Comparison of ENCODE assay signal across 7 cellular contexts in genomic region chr12:122367632-122368031, GRCh38. TPM values are rescaled to one million over a fixed set of nuclear protein-coding genes. Genes with fewer than 3 reads are reported as not detected.
DNase-seq lines count a peak whose midpoint lies in the region; ATAC-seq and TF ChIP-seq lines count a peak whose summit lies in the region.
"Not testable (repeated sequence)": the region's sequence is repeated elsewhere in the genome, so short reads cannot be mapped to it uniquely, and the experiment has no call there.

No MANE protein-coding gene starts in this region.

- H3T11ph ChIP-seq in H9 (ENCODE audit: low read length), result not testable (repeated sequence)

- H4K20me1 ChIP-seq in H9 (ENCODE audit: control insufficient read depth, insufficient read depth, insufficient read length); fibroblast of lung (ENCODE audit: control insufficient read depth, extremely low read depth, insufficient read depth, low read length): not testable (repeated sequence)

- H3K9me3 Mint-ChIP-seq in H9; brain; stimulated activated naive CD8-positive, alpha-beta T cell treated with anti-CD3 and anti-CD28 coated beads, Interleukin-15, amount 100 ng/mL, for 72 hours: not testable (repeated sequence)

- not testable (repeated sequence) for H3K4me1 ChIP-seq in H9 (ENCODE audit: insufficient read depth, low read length); prostate gland (replicated peaks)
- H3K4me1 ChIP-seq in SJSA1 (replicated peaks) (peaks cover 45% of the 10 kb centered on the region), fibroblast of lung (ENCODE audit: control insufficient read depth, extremely low read depth, insufficient read depth, low read length) (peaks cover 20% of the 10 kb centered on the region), mesenchymal stem cell (ENCODE audit: control insufficient read depth, insufficient read depth, low read depth, low read length) (peaks cover 14% of the 10 kb centered on the region)

- not testable (repeated sequence) for H4K8ac ChIP-seq in H9 (replicated peaks; ENCODE audit: insufficient read length, low read depth, low read length)
- H4K8ac ChIP-seq in mesenchymal stem cell (ENCODE audit: low read length), result peak overlapping the region; percentile 69

- H3K4me1 Mint-ChIP-seq in H9 (peaks cover 8 to 11% of the 10 kb centered on the region in 2 experiments), brain (peaks cover 28% of the 10 kb centered on the region)
- peaks cover 22% of the 10 kb centered on the region for H3K4me1 Mint-ChIP-seq in stimulated activated naive CD8-positive, alpha-beta T cell treated with anti-CD3 and anti-CD28 coated beads, Interleukin-15, amount 100 ng/mL, for 72 hours

- H2BK120ac ChIP-seq in H9 (ENCODE audit: low read depth, low read length, poor library complexity, severe bottlenecking), result not testable (repeated sequence)
- peak overlapping the region; percentile 54 for H2BK120ac ChIP-seq in mesenchymal stem cell (ENCODE audit: low read depth, low read length)

- not testable (repeated sequence) for H3K79me2 ChIP-seq in H9 (ENCODE audit: insufficient read depth, low read length)
- peaks cover 34% of the 10 kb centered on the region for H3K79me2 ChIP-seq in fibroblast of lung (ENCODE audit: control insufficient read depth, insufficient read depth, low read length)

- H3K27ac Mint-ChIP-seq in H9 (peak overlapping the region; percentile 48 to 95 (median 93); a peak in 4 of 7 replicates), brain (peak overlapping the region in 3 of 5 experiments; percentile 89 to 93 (median 92))
- H3K27ac Mint-ChIP-seq in stimulated activated naive CD8-positive, alpha-beta T cell treated with anti-CD3 and anti-CD28 coated beads, Interleukin-15, amount 100 ng/mL, for 72 hours, result peak overlapping the region; percentile 65 to 83

- not testable (repeated sequence) for H3K4me3 ChIP-seq in SJSA1; fibroblast of lung (replicated peaks in 1 of 4; ENCODE audit: control extremely low read depth in 1 of 4, insufficient read depth in 1 of 4, low read depth in 3 of 4, low read length in 4 of 4); mesenchymal stem cell (ENCODE audit: insufficient read depth in 1 of 2, low read depth in 1 of 2, low read length in 2 of 2); prostate gland

- H3K18ac ChIP-seq in H9 (ENCODE audit: insufficient read length, low read depth, low read length), result not testable (repeated sequence)
- peak overlapping the region in 1 of 2 experiments; percentile 73 for H3K18ac ChIP-seq in mesenchymal stem cell (ENCODE audit: low read depth in 1 of 2, low read length in 2 of 2)

- not testable (repeated sequence) for DNase-seq in H9; SJSA1 (ENCODE audit: low read depth in 1 of 2, low spot score in 2 of 2); fibroblast of lung (ENCODE audit: low read depth in 2 of 2); mesenchymal stem cell; prostate gland (ENCODE audit: low spot score); stimulated activated naive CD8-positive, alpha-beta T cell treated with anti-CD3 and anti-CD28 coated beads, Interleukin-15, amount 100 ng/mL, for 72 hours

- intact Hi-C loops in prostate gland (cut with DNase I), result not testable (repeated sequence)

- not testable (repeated sequence) for H3K4me3 Mint-ChIP-seq in H9; brain; stimulated activated naive CD8-positive, alpha-beta T cell treated with anti-CD3 and anti-CD28 coated beads, Interleukin-15, amount 100 ng/mL, for 72 hours

- not testable (repeated sequence) for H4K91ac ChIP-seq in H9 (ENCODE audit: insufficient read length, low read depth, low read length)
- peak overlapping the region; percentile 58 for H4K91ac ChIP-seq in mesenchymal stem cell (ENCODE audit: low read length)

- H2AK5ac ChIP-seq in H9 (ENCODE audit: insufficient read length, low read length), result not testable (repeated sequence)
- H2AK5ac ChIP-seq in mesenchymal stem cell (ENCODE audit: low read length, severe bottlenecking), result peak overlapping the region; percentile 68

- ATAC-seq in stimulated activated naive CD8-positive, alpha-beta T cell treated with anti-CD3 and anti-CD28 coated beads, Interleukin-15, amount 100 ng/mL, for 72 hours, result not testable (repeated sequence)

- TF ChIP-seq POLR2A in prostate gland (IDR thresholded peaks at IDR 0.05), result not testable (repeated sequence)

- not testable (repeated sequence) for H2BK20ac ChIP-seq in H9 (ENCODE audit: low read depth, low read length, poor library complexity, severe bottlenecking)

- not testable (repeated sequence) for H3K36me3 Mint-ChIP-seq in H9 (ENCODE audit: insufficient read depth in 1 of 3, low read depth in 3 of 3)
- H3K36me3 Mint-ChIP-seq in brain, result peaks cover 55% of the 10 kb centered on the region

- not testable (repeated sequence) for H3K4me2 ChIP-seq in H9 (ENCODE audit: insufficient read depth, insufficient read length, low read length); fibroblast of lung (ENCODE audit: extremely low read depth, insufficient read depth, low read length); mesenchymal stem cell (ENCODE audit: low read length, poor library complexity, severe bottlenecking)

- not testable (repeated sequence) for H3K23ac ChIP-seq in H9 (ENCODE audit: insufficient read length, low read depth, low read length); mesenchymal stem cell (ENCODE audit: low read length in 2 of 2)

- not testable (repeated sequence) for H3K23me2 ChIP-seq in H9 (ENCODE audit: insufficient read length, low read depth, low read length, poor library complexity, severe bottlenecking)

- not testable (repeated sequence) for H3K4ac ChIP-seq in H9 (ENCODE audit: low read depth, low read length); mesenchymal stem cell (ENCODE audit: low read depth in 1 of 2, low read length in 2 of 2)

- H3K27me3 Mint-ChIP-seq in H9 (ENCODE audit: low read depth); brain; stimulated activated naive CD8-positive, alpha-beta T cell treated with anti-CD3 and anti-CD28 coated beads, Interleukin-15, amount 100 ng/mL, for 72 hours: not testable (repeated sequence)

- H2BK5ac ChIP-seq in H9 (ENCODE audit: insufficient read length, low read length), result not testable (repeated sequence)
- H2BK5ac ChIP-seq in mesenchymal stem cell (ENCODE audit: low read depth, low read length, poor library complexity, severe bottlenecking), result peak overlapping the region; percentile 36

- H3K14ac ChIP-seq in H9 (ENCODE audit: insufficient read depth, low read length); mesenchymal stem cell (ENCODE audit: low read length in 2 of 2): not testable (repeated sequence)

- H3K9ac ChIP-seq in H9 (ENCODE audit: extremely low read depth, insufficient read length, low read length); fibroblast of lung (ENCODE audit: insufficient read depth, low read length): not testable (repeated sequence)
- H3K9ac ChIP-seq in mesenchymal stem cell (ENCODE audit: low read length), result peak overlapping the region; percentile 82

- not testable (repeated sequence) for H3K56ac ChIP-seq in H9 (ENCODE audit: insufficient read length, low read depth, low read length)

- not testable (repeated sequence) for H3K79me1 ChIP-seq in H9 (ENCODE audit: insufficient read depth, low read depth, low read length, poor library complexity, severe bottlenecking)
- peaks cover 13% of the 10 kb centered on the region for H3K79me1 ChIP-seq in mesenchymal stem cell (replicated peaks; ENCODE audit: low read length, poor library complexity, severe bottlenecking)

- not testable (repeated sequence) for H2AFZ ChIP-seq in H9 (ENCODE audit: low read length); fibroblast of lung (ENCODE audit: low read length); mesenchymal stem cell (ENCODE audit: low read depth, low read length)

- not testable (repeated sequence) for H2BK15ac ChIP-seq in H9 (ENCODE audit: low read depth, low read length); mesenchymal stem cell (ENCODE audit: low read depth, poor library complexity, severe bottlenecking)

- H4K5ac ChIP-seq in H9 (ENCODE audit: insufficient read length, low read depth, low read length), result not testable (repeated sequence)

- not testable (repeated sequence) for H3K27me3 ChIP-seq in H9 (ENCODE audit: insufficient read depth, low read length); SJSA1 (replicated peaks); fibroblast of lung (ENCODE audit: control insufficient read depth, insufficient read depth, low read length); mesenchymal stem cell (ENCODE audit: control insufficient read depth in 1 of 2, insufficient read depth in 1 of 2, low read length in 2 of 2); prostate gland (replicated peaks; ENCODE audit: insufficient read depth)

- peaks cover 34% of the 10 kb centered on the region for H3K36me3 ChIP-seq in SJSA1
- H3K36me3 ChIP-seq in fibroblast of lung (ENCODE audit: control insufficient read depth, insufficient read depth, low read length); prostate gland: not testable (repeated sequence)
- H3K36me3 ChIP-seq in mesenchymal stem cell (ENCODE audit: control insufficient read depth in 1 of 2, insufficient read depth in 2 of 2, low read depth in 1 of 2, low read length in 2 of 2), result peaks cover 12 to 19% of the 10 kb centered on the region in 2 experiments

- H2BK12ac ChIP-seq in H9 (ENCODE audit: insufficient read length, low read depth, low read length); mesenchymal stem cell (ENCODE audit: low read length in 2 of 2): not testable (repeated sequence)

- H3K9me3 ChIP-seq in H9 (ENCODE audit: control insufficient read depth, low read depth, low read length); SJSA1 (replicated peaks); fibroblast of lung (ENCODE audit: control insufficient read depth, insufficient read depth, low read depth, low read length); mesenchymal stem cell (ENCODE audit: control insufficient read depth, low read length); prostate gland: not testable (repeated sequence)

- TF ChIP-seq CTCF in H9 (conservative IDR thresholded peaks at IDR 0.05); brain (conservative IDR thresholded peaks at IDR 0.05); fibroblast of lung (conservative IDR thresholded peaks at IDR 0.05 in 1 of 2, IDR thresholded peaks at IDR 0.05 in 1 of 2; ENCODE audit: low read depth in 1 of 2, low read length in 2 of 2); prostate gland (IDR thresholded peaks at IDR 0.05): not testable (repeated sequence)

- not testable (repeated sequence) for H3K27ac ChIP-seq in H9 (ENCODE audit: insufficient read length, low read depth, low read length)
- H3K27ac ChIP-seq in SJSA1 (peak overlapping the region; percentile 78), fibroblast of lung (ENCODE audit: insufficient read depth, low read length) (peak overlapping the region; percentile 83), mesenchymal stem cell (ENCODE audit: low read length, poor library complexity, severe bottlenecking) (peak overlapping the region; percentile 46), prostate gland (peak overlapping the region; percentile 9 to 47)

RNA-seq across cellular contexts. Expression of gene CLIP1, which starts 54.8 kb away (rescaled TPM):
- total RNA-seq in H9 (2021), result 20.1 and 23.6 TPM in 2 replicates
- 33.7 and 41.3 TPM in 2 replicates for total RNA-seq in SJSA1 (2014; rRNA removed; shearing (Covaris generic))
- polyA plus RNA-seq in brain (ENCODE audit: insufficient read depth, low read depth, low replicate concordance), result 14.6 TPM
- total RNA-seq in fibroblast of lung, result 106 and 147 TPM in 2 replicates
- polyA plus RNA-seq in fibroblast of lung, result 75.5 and 87.6 TPM in 2 replicates
- 48.4 and 48.5 TPM in 2 replicates for polyA plus RNA-seq in fibroblast of lung (2012)
- 152 and 190 TPM in 2 replicates for polyA minus RNA-seq in fibroblast of lung (ENCODE audit: low replicate concordance)
- polyA plus RNA-seq in mesenchymal stem cell (2013, experiment 1 of 2), result 49.0 TPM
- polyA plus RNA-seq in mesenchymal stem cell (2013, experiment 2 of 2), result 49.6 TPM
- total RNA-seq in prostate gland, result 10 to 100 TPM; 59.9 to 84.1 TPM
